Comparison of ENCODE assay signal across 12 cellular contexts in genomic region chr10:100683545-100684127, GRCh38.
A peak's percentile ranks its signal among the peaks of the same experiment; 100 is the strongest.
DNase-seq lines count a peak whose midpoint lies in the region; ATAC-seq and TF ChIP-seq lines count a peak whose summit lies in the region.
"Had no signal": no experiment of that assay in that cellular context is flagged by ENCODE, and none has a peak within 500 bp of the region (broad histone marks: within the 10 kb centered on the region; RNA-seq: fewer than 3 reads in every experiment).

No MANE protein-coding gene starts in this region.

- ATAC-seq in DND-41 (ENCODE audit: insufficient read depth, low read depth), result peak; percentile 55
- ATAC-seq in GM21528 (IDR thresholded peaks at IDR 0.05; ENCODE audit: low FRiP score, unreplicated experiment), result no peak

- no peak overlapping the region for H3K27ac Mint-ChIP-seq in activated naive CD4-positive, alpha-beta T cell treated with anti-CD3 and anti-CD28 coated beads, Interleukin-2, amount 10 ng/mL, durations not matched to agents 7 days and 5 days

- TF ChIP-seq CTCF in DND-41 (IDR thresholded peaks at IDR 0.05; ENCODE audit: borderline replicate concordance, extremely low read depth, low read length, poor library complexity, severe bottlenecking), result no peak
- no peak for TF ChIP-seq CTCF in OCI-LY3 (IDR thresholded peaks at IDR 0.05; ENCODE audit: low read depth, low read length)
- TF ChIP-seq CTCF in sigmoid colon (IDR thresholded peaks at IDR 0.05), result no peak
- TF ChIP-seq CTCF in GM10266 (IDR thresholded peaks at IDR 0.05; ENCODE audit: control insufficient read depth, insufficient read depth, low read depth, missing control alignments), result no peak

- no peak overlapping the region for H3K9ac ChIP-seq in DND-41 (ENCODE audit: low read depth, low read length)
- no peak overlapping the region for H3K9ac ChIP-seq in HUES64 (ENCODE audit: low read depth, low read length)
- H3K9ac ChIP-seq in OCI-LY3 (ENCODE audit: low read length), result no peak overlapping the region
- H3K9ac ChIP-seq in iPS-20b (ENCODE audit: low read depth, low read length), result no peak overlapping the region

- no peak overlapping the region for H3K27ac ChIP-seq in DND-41 (ENCODE audit: low read length)
- no peak overlapping the region for H3K27ac ChIP-seq in HUES64 (ENCODE audit: low read depth, low read length)
- no peak overlapping the region for H3K27ac ChIP-seq in OCI-LY3 (ENCODE audit: low read length)
- no peak overlapping the region for H3K27ac ChIP-seq in iPS-20b (ENCODE audit: low read length)
- no peak overlapping the region for H3K27ac ChIP-seq in sigmoid colon
- H3K27ac ChIP-seq: SK-N-MC had no signal

- no peaks in the 10 kb centered on the region for H3K9me3 ChIP-seq in DND-41 (ENCODE audit: insufficient read depth, low read length, severe bottlenecking)
- H3K9me3 ChIP-seq in HUES64 (ENCODE audit: insufficient read depth, low read depth, low read length), result no peaks in the 10 kb centered on the region
- no peaks in the 10 kb centered on the region for H3K9me3 ChIP-seq in OCI-LY3 (ENCODE audit: insufficient read depth, low read length)
- no peaks in the 10 kb centered on the region for H3K9me3 ChIP-seq in iPS-20b (ENCODE audit: insufficient read depth, low read depth, low read length)
- H3K9me3 ChIP-seq in sigmoid colon, result no peaks in the 10 kb centered on the region

- H3K9me3 Mint-ChIP-seq in activated naive CD4-positive, alpha-beta T cell treated with anti-CD3 and anti-CD28 coated beads, Interleukin-2, amount 10 ng/mL, durations not matched to agents 7 days and 5 days, result no peaks in the 10 kb centered on the region

- no peaks in the 10 kb centered on the region for H3K36me3 ChIP-seq in DND-41 (ENCODE audit: insufficient read depth, low read length)
- no peaks in the 10 kb centered on the region for H3K36me3 ChIP-seq in HUES64 (ENCODE audit: insufficient read depth, low read length)
- H3K36me3 ChIP-seq in OCI-LY3 (replicated peaks; ENCODE audit: low read depth, low read length), result no peaks in the 10 kb centered on the region
- no peaks in the 10 kb centered on the region for H3K36me3 ChIP-seq in iPS-20b (ENCODE audit: insufficient read depth, low read depth, low read length)
- H3K36me3 ChIP-seq in sigmoid colon, result no peaks in the 10 kb centered on the region

- peaks cover 94% of the 10 kb centered on the region for H3K27me3 Mint-ChIP-seq in activated naive CD4-positive, alpha-beta T cell treated with anti-CD3 and anti-CD28 coated beads, Interleukin-2, amount 10 ng/mL, durations not matched to agents 7 days and 5 days

- no peak overlapping the region for H2AFZ ChIP-seq in DND-41 (ENCODE audit: low read depth, low read length)
- 0 out of 2 replicates have a peak overlapping the region, but pooled peaks have one; percentile 25 for H2AFZ ChIP-seq in OCI-LY3 (ENCODE audit: low read depth, low read length)

- peaks cover 19% of the 10 kb centered on the region for H4K20me1 ChIP-seq in DND-41 (ENCODE audit: insufficient read depth, low read length)
- no peaks in the 10 kb centered on the region for H4K20me1 ChIP-seq in OCI-LY3 (ENCODE audit: insufficient read depth, low read length)

- WGBS in HUES64, result 9% methylated on average over 9 of the region's 10 CpGs
- WGBS in sigmoid colon, 2 donors, result 2 to 4% methylated on average over 10 of the region's 10 CpGs

- H3K4me3 ChIP-seq in DND-41 (ENCODE audit: low read depth in 1 of 2, low read length in 2 of 2) (no peak overlapping the region), HUES64 (ENCODE audit: low read length) (peak overlapping the region; percentile 24), OCI-LY3 (ENCODE audit: low read length) (peak overlapping the region; percentile 55), iPS-20b (ENCODE audit: low read length) (peak overlapping the region; percentile 50; the same call in 1 of the 2 replicates), sigmoid colon (no peak overlapping the region)
- H3K4me3 ChIP-seq: SK-N-MC had no signal

- H3K27me3 ChIP-seq in DND-41 (ENCODE audit: insufficient read depth, low read length, poor library complexity) (peaks cover 43% of the 10 kb centered on the region), HUES64 (ENCODE audit: insufficient read depth, low read length) (peaks cover 100% of the 10 kb centered on the region), OCI-LY3 (ENCODE audit: low read depth, low read length) (peaks cover 27% of the 10 kb centered on the region; the same call in 1 of the 2 replicates), iPS-20b (ENCODE audit: insufficient read depth, low read length) (peaks cover 100% of the 10 kb centered on the region), sigmoid colon (peaks cover 30 to 100% (median 65%) of the 10 kb centered on the region in 3 donors)

- H3K4me1 Mint-ChIP-seq in activated naive CD4-positive, alpha-beta T cell treated with anti-CD3 and anti-CD28 coated beads, Interleukin-2, amount 10 ng/mL, durations not matched to agents 7 days and 5 days, result no peaks in the 10 kb centered on the region

- H3K4me1 ChIP-seq in DND-41 (ENCODE audit: insufficient read depth, low read length) (peaks cover 15% of the 10 kb centered on the region), HUES64 (ENCODE audit: insufficient read depth, low read length) (peaks cover 19% of the 10 kb centered on the region), OCI-LY3 (ENCODE audit: low read length) (peaks cover 12% of the 10 kb centered on the region), iPS-20b (ENCODE audit: insufficient read depth, low read length) (peaks cover 16% of the 10 kb centered on the region; the same call in 1 of the 2 replicates), sigmoid colon (peaks cover 0 to 7% (median 2%) of the 10 kb centered on the region in 4 donors)

- H3K4me3 Mint-ChIP-seq in activated naive CD4-positive, alpha-beta T cell treated with anti-CD3 and anti-CD28 coated beads, Interleukin-2, amount 10 ng/mL, durations not matched to agents 7 days and 5 days, result no peak overlapping the region

- DNase-seq in DND-41 (peak; percentile 66), sigmoid colon (no peak), GM10266 (ENCODE audit: extremely low spot score) (no peak)
- no peak for DNase-seq in activated naive CD4-positive, alpha-beta T cell treated with anti-CD3 and anti-CD28 coated beads, Interleukin-2, amount 10 ng/mL, durations not matched to agents 7 days and 5 days
- DNase-seq: KBM-7, NCI-H1048, NCI-H510A treated with DMSO at 0.1 percent for 48 hours had no signal

- no peaks in the 10 kb centered on the region for H3K79me2 ChIP-seq in DND-41 (ENCODE audit: insufficient read depth, low read length)
- no peaks in the 10 kb centered on the region for H3K79me2 ChIP-seq in OCI-LY3 (ENCODE audit: low read length)

- H3K4me2 ChIP-seq in DND-41 (ENCODE audit: insufficient read depth, low read length) (0 out of 2 replicates have a peak overlapping the region, but pooled peaks have one; percentile 15), OCI-LY3 (ENCODE audit: low read length) (peak overlapping the region; percentile 66)

- CTCF ChIA-PET in activated naive CD4-positive, alpha-beta T cell treated with anti-CD3 and anti-CD28 coated beads, Interleukin-2, amount 10 ng/mL, durations not matched to agents 7 days and 5 days (lab: Charles Lee), result no interaction called here

- TF ChIP-seq EP300 in sigmoid colon (IDR thresholded peaks at IDR 0.05), result no peak

- intact Hi-C loops in sigmoid colon (cut with DNase I), result no loop called here

- no peak for TF ChIP-seq POLR2A in sigmoid colon (IDR thresholded peaks at IDR 0.05)

- no peaks in the 10 kb centered on the region for H3K36me3 Mint-ChIP-seq in activated naive CD4-positive, alpha-beta T cell treated with anti-CD3 and anti-CD28 coated beads, Interleukin-2, amount 10 ng/mL, durations not matched to agents 7 days and 5 days

Comparison
In these comparisons a context has a peak if more than half of its experiments do, and no peak if none do; other contexts are left out.
1. H3K4me3 ChIP-seq: peak in HUES64 (single experiment), OCI-LY3 (single experiment) and iPS-20b (single experiment); none in DND-41 (0 of 2) and sigmoid colon (0 of 4).